19 cellular contexts compared by ENCODE assay signal in genomic region chr15:69891070-69891491, GRCh38.
A peak's percentile ranks its signal among the peaks of the same experiment; 100 is the strongest.
DNase-seq lines count a peak whose midpoint lies in the region; ATAC-seq lines count a peak whose summit lies in the region.
"Had no signal": no experiment of that assay in that cellular context is flagged by ENCODE, and none has a peak within 500 bp of the region (broad histone marks: within the 10 kb centered on the region; RNA-seq: fewer than 3 reads in every experiment).

No MANE protein-coding gene starts in this region.

- no peak overlapping the region for H3K4me2 ChIP-seq in neuronal stem cell (ENCODE audit: insufficient read depth, low read length, poor library complexity, severe bottlenecking)

- H3K18ac ChIP-seq in neuronal stem cell (ENCODE audit: low read length) = no peak overlapping the region

- H3K27me3 Mint-ChIP-seq in effector memory CD8-positive, alpha-beta T cell = peaks cover 30 to 49% of the 10 kb centered on the region in 2 donors

- H4K8ac ChIP-seq in neuronal stem cell (ENCODE audit: low read depth, low read length) = no peak overlapping the region

- no peak overlapping the region for H2AK5ac ChIP-seq in neuronal stem cell (ENCODE audit: low read depth, low read length)

- DNase-seq in Ammon's horn (ENCODE audit: low spot score) = peak; percentile 56
- peak in 31 of 58 donors; percentile 3 to 70 (median 24) for DNase-seq in anterior cingulate cortex (lab: John Stamatoyannopoulos, UW)
- peak; percentile 53 for DNase-seq in globus pallidus (ENCODE audit: low spot score)
- peak; percentile 84 for DNase-seq in neuronal stem cell (ENCODE audit: low spot score)
- DNase-seq in germinal center (ENCODE audit: low spot score) = no peak
- no peak for DNase-seq in GDM1 (lab: John Stamatoyannopoulos, UW)
- DNase-seq in effector memory CD8-positive, alpha-beta T cell = no peak
- DNase-seq: DMS79, H9, KBM-7, MM.1S, NCI-H1048, NCI-H1417 treated with DMSO at 0.1 percent for 48 hours, NCI-H187, NCI-H2227 treated with DMSO at 0.1 percent for 48 hours, NCI-H510A treated with DMSO at 0.1 percent for 48 hours, NCI-H748 treated with DMSO at 0.1 percent for 48 hours had no signal

- no peak overlapping the region for H3K9ac ChIP-seq in neuronal stem cell (ENCODE audit: low read depth, low read length, poor library complexity)

- no peak overlapping the region for H2BK12ac ChIP-seq in neuronal stem cell (ENCODE audit: low read length)

- H3K36me3 ChIP-seq in neuronal stem cell (replicated peaks in 1 of 2; ENCODE audit: control insufficient read depth in 2 of 2, insufficient read depth in 2 of 2, low read length in 2 of 2) = no peaks in the 10 kb centered on the region

- no peak for ATAC-seq in GM21526 (IDR thresholded peaks at IDR 0.05; ENCODE audit: low FRiP score, unreplicated experiment)
- no peak for ATAC-seq in effector memory CD8-positive, alpha-beta T cell (replicated peaks)

- no peak overlapping the region for H2AFZ ChIP-seq in neuronal stem cell (ENCODE audit: low read length)

- H3K27ac ChIP-seq in neuronal stem cell (replicated peaks; ENCODE audit: low read length) = peak overlapping the region; percentile 86

- no peaks in the 10 kb centered on the region for H3K79me1 ChIP-seq in neuronal stem cell (ENCODE audit: low read depth, low read length)

- H3K9me3 Mint-ChIP-seq in effector memory CD8-positive, alpha-beta T cell = no peaks in the 10 kb centered on the region

- no peak overlapping the region for H2BK15ac ChIP-seq in neuronal stem cell (ENCODE audit: low read length)

- H3K27me3 ChIP-seq in neuronal stem cell (ENCODE audit: control insufficient read depth in 3 of 3, insufficient read depth in 3 of 3, low read depth in 1 of 3, low read length in 3 of 3) = peaks cover 0 to 63% (median 0%) of the 10 kb centered on the region in 3 experiments

- no peak overlapping the region for H3K4me3 ChIP-seq in neuronal stem cell (ENCODE audit: low read length in 2 of 2)

- no CpG with 5 or more reads among the region's 5 CpGs for WGBS in neuronal stem cell (ENCODE audit: extremely low coverage in 2 of 2, insufficient read length in 2 of 2, insufficient replicate concordance in 1 of 2), 2 donors

- no peak overlapping the region for H3K27ac Mint-ChIP-seq in effector memory CD8-positive, alpha-beta T cell
- H3K27ac Mint-ChIP-seq: B cell, H9 had no signal

- H3K36me3 Mint-ChIP-seq in effector memory CD8-positive, alpha-beta T cell (ENCODE audit: insufficient read depth) = no peaks in the 10 kb centered on the region

- no peak overlapping the region for H2BK120ac ChIP-seq in neuronal stem cell (ENCODE audit: low read depth, low read length)

- H3K23ac ChIP-seq in neuronal stem cell (ENCODE audit: low read depth, low read length, poor library complexity) = no peak overlapping the region

- no peak overlapping the region for H3K4me3 Mint-ChIP-seq in effector memory CD8-positive, alpha-beta T cell
- H3K4me3 Mint-ChIP-seq: B cell, H9 had no signal

- no peaks in the 10 kb centered on the region for H3K4me1 Mint-ChIP-seq in effector memory CD8-positive, alpha-beta T cell (ENCODE audit: low read depth in 2 of 2)

- no peak overlapping the region for H3K14ac ChIP-seq in neuronal stem cell (ENCODE audit: low read length)

- no peak overlapping the region for H3K4ac ChIP-seq in neuronal stem cell (ENCODE audit: low read length)

- H3K9me3 ChIP-seq in neuronal stem cell (replicated peaks in 1 of 2; ENCODE audit: control insufficient read depth in 2 of 2, insufficient read depth in 1 of 2, low read depth in 1 of 2, low read length in 2 of 2) = peaks cover 0 to 3% of the 10 kb centered on the region in 2 donors

- H2BK5ac ChIP-seq in neuronal stem cell (ENCODE audit: low read length) = no peak overlapping the region

- no peak overlapping the region for H4K91ac ChIP-seq in neuronal stem cell (ENCODE audit: low read depth, low read length, poor library complexity)

- peaks cover 2 to 17% of the 10 kb centered on the region in 2 donors for H3K4me1 ChIP-seq in neuronal stem cell (ENCODE audit: control insufficient read depth in 2 of 2, insufficient read depth in 1 of 2, low read depth in 1 of 2, low read length in 2 of 2)

Comparison
In these comparisons a context has a peak if more than half of its experiments do, and no peak if none do; other contexts are left out.
1. DNase-seq: peak in Ammon's horn (single experiment), anterior cingulate cortex (31 of 58), globus pallidus (single experiment) and neuronal stem cell (single experiment); none in germinal center (single experiment), GDM1 (single experiment) and effector memory CD8-positive, alpha-beta T cell (0 of 3).